ENCODE assay signal across 15 cellular contexts in the genomic region with DNA sequence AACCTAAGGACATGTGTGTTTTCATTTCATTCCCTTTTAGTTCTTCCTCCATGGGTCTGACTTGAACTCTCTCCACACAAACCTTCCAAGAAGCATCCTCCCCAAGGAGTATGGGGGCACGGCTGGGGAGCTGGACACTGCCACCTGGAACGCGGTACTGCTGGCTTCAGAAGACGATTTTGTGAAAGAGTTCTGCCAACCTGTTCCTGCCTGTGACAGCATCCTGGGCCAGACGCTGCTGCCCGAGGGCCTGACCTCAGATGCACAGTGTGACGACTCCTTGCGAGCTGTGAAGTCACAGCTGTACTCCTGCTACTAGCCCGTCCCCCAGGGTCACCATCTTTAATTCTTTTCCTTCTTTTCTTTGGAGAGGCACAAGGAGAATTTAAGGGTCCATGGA. TPM values are rescaled to one million over a fixed set of nuclear protein-coding genes. Genes with fewer than 3 reads are reported as not detected.
DNase-seq lines count a peak whose midpoint lies in the region; ATAC-seq and TF ChIP-seq lines count a peak whose summit lies in the region.
"Had no signal": no experiment of that assay in that cellular context is flagged by ENCODE, and none has a peak within 500 bp of the region (broad histone marks: within the 10 kb centered on the region; RNA-seq: fewer than 3 reads in every experiment).

No MANE protein-coding gene starts in this region.

- no peaks in the 10 kb centered on the region for H3K27me3 ChIP-seq in CD8-positive, alpha-beta T cell (ENCODE audit: insufficient read depth, low read length)
- H3K27me3 ChIP-seq in neutrophil: no peaks in the 10 kb centered on the region
- H3K27me3 ChIP-seq in BE2C: no peaks in the 10 kb centered on the region
- H3K27me3 ChIP-seq: BLaER1 treated with 17β-estradiol and CSF1 and Interleukin-3, amounts not matched to agents 10 nM and 100 nM had no signal

- H3K27me3 Mint-ChIP-seq in activated CD4-positive, alpha-beta T cell treated with anti-CD3 and anti-CD28 coated beads, Interleukin-2, amount 10 ng/mL, durations not matched to agents 7 days and 5 days: no peaks in the 10 kb centered on the region
- H3K27me3 Mint-ChIP-seq in CD8-positive, alpha-beta T cell (ENCODE audit: low read depth): no peaks in the 10 kb centered on the region
- H3K27me3 Mint-ChIP-seq in activated T-helper 1 cell treated with anti-CD3 and anti-CD28 coated beads, Interleukin-12 subunit alpha, Interleukin-12 subunit beta, Interleukin-2, Interleukin-4 antibody, amounts not matched to agents 30 ng/mL and 10 ng/mL and 1 ng/mL, durations not matched to agents 14 hours and 24 hours and 36 hours (ENCODE audit: insufficient read depth): no peaks in the 10 kb centered on the region
- H3K27me3 Mint-ChIP-seq in activated CD8-positive, alpha-beta T cell treated with anti-CD3 and anti-CD28 coated beads, Interleukin-2, amount 10 ng/mL, durations not matched to agents 7 days and 5 days (ENCODE audit: low read depth): no peaks in the 10 kb centered on the region

- H3K4me1 ChIP-seq in CD8-positive, alpha-beta T cell (ENCODE audit: insufficient read depth, low read length): peaks cover 6% of the 10 kb centered on the region
- H3K4me1 ChIP-seq in neutrophil (ENCODE audit: control insufficient read depth in 1 of 2, insufficient read depth in 1 of 2, low read depth in 1 of 2, low read length in 1 of 2) (peaks cover 5% of the 10 kb centered on the region in 2 experiments), BE2C (no peaks in the 10 kb centered on the region)
- H3K4me1 ChIP-seq: BLaER1 treated with 17β-estradiol and CSF1 and Interleukin-3, amounts not matched to agents 10 nM and 100 nM had no signal

- POLR2A ChIA-PET in activated CD4-positive, alpha-beta T cell treated with anti-CD3 and anti-CD28 coated beads, Interleukin-2, amount 10 ng/mL, durations not matched to agents 7 days and 5 days (lab: Charles Lee): no interaction called here
- POLR2A ChIA-PET in CD8-positive, alpha-beta T cell (lab: Charles Lee): no interaction called here
- POLR2A ChIA-PET in activated CD8-positive, alpha-beta T cell treated with anti-CD3 and anti-CD28 coated beads, Interleukin-2, amount 10 ng/mL, durations not matched to agents 7 days and 5 days (lab: Charles Lee): interaction anchor here (1.4 kb wide), 1 partner anchor 13 kb away, joined by 3 read pairs; a partner anchor contains a TSS

- no peak overlapping the region for H3K4me3 ChIP-seq in CD8-positive, alpha-beta T cell (ENCODE audit: low read depth, low read length)
- H3K4me3 ChIP-seq in neutrophil (ENCODE audit: low read depth in 1 of 2, low read length in 1 of 2) (no peak overlapping the region), BE2C (ENCODE audit: low read depth, low read length) (no peak overlapping the region)
- H3K4me3 ChIP-seq: BLaER1 treated with 17β-estradiol and CSF1 and Interleukin-3, amounts not matched to agents 10 nM and 100 nM had no signal

- intact Hi-C loops in CD8-positive, alpha-beta T cell (cut with DNase I, micrococcal nuclease): no loop called here
- intact Hi-C loops in activated T-helper 1 cell treated with anti-CD3 and anti-CD28 coated beads, Interleukin-12 subunit alpha, Interleukin-12 subunit beta, Interleukin-2, Interleukin-4 antibody, amounts not matched to agents 30 ng/mL and 10 ng/mL and 1 ng/mL, durations not matched to agents 14 hours and 24 hours and 36 hours (cut with micrococcal nuclease): no loop called here

- no peaks in the 10 kb centered on the region for H3K9me3 ChIP-seq in CD8-positive, alpha-beta T cell (ENCODE audit: low read length)
- H3K9me3 ChIP-seq in neutrophil (no peaks in the 10 kb centered on the region), BE2C (no peaks in the 10 kb centered on the region)
- H3K9me3 ChIP-seq: BLaER1 treated with 17β-estradiol and CSF1 and Interleukin-3, amounts not matched to agents 10 nM and 100 nM had no signal

- peaks cover 8% of the 10 kb centered on the region for H3K4me1 Mint-ChIP-seq in activated CD4-positive, alpha-beta T cell treated with anti-CD3 and anti-CD28 coated beads, Interleukin-2, amount 10 ng/mL, durations not matched to agents 7 days and 5 days
- peaks cover 17% of the 10 kb centered on the region for H3K4me1 Mint-ChIP-seq in CD8-positive, alpha-beta T cell (ENCODE audit: low read depth)
- peaks cover 27% of the 10 kb centered on the region for H3K4me1 Mint-ChIP-seq in activated T-helper 1 cell treated with anti-CD3 and anti-CD28 coated beads, Interleukin-12 subunit alpha, Interleukin-12 subunit beta, Interleukin-2, Interleukin-4 antibody, amounts not matched to agents 30 ng/mL and 10 ng/mL and 1 ng/mL, durations not matched to agents 14 hours and 24 hours and 36 hours (ENCODE audit: low read depth)
- H3K4me1 Mint-ChIP-seq in activated CD8-positive, alpha-beta T cell treated with anti-CD3 and anti-CD28 coated beads, Interleukin-2, amount 10 ng/mL, durations not matched to agents 7 days and 5 days (ENCODE audit: low read depth): peaks cover 18% of the 10 kb centered on the region

- H3K36me3 Mint-ChIP-seq in activated CD4-positive, alpha-beta T cell treated with anti-CD3 and anti-CD28 coated beads, Interleukin-2, amount 10 ng/mL, durations not matched to agents 7 days and 5 days (ENCODE audit: low read depth): peaks cover 53% of the 10 kb centered on the region
- peaks cover 79% of the 10 kb centered on the region for H3K36me3 Mint-ChIP-seq in CD8-positive, alpha-beta T cell
- H3K36me3 Mint-ChIP-seq in activated T-helper 1 cell treated with anti-CD3 and anti-CD28 coated beads, Interleukin-12 subunit alpha, Interleukin-12 subunit beta, Interleukin-2, Interleukin-4 antibody, amounts not matched to agents 30 ng/mL and 10 ng/mL and 1 ng/mL, durations not matched to agents 14 hours and 24 hours and 36 hours (ENCODE audit: low read depth): peaks cover 58% of the 10 kb centered on the region
- peaks cover 51% of the 10 kb centered on the region for H3K36me3 Mint-ChIP-seq in activated CD8-positive, alpha-beta T cell treated with anti-CD3 and anti-CD28 coated beads, Interleukin-2, amount 10 ng/mL, durations not matched to agents 7 days and 5 days (ENCODE audit: low read depth)

- no peaks in the 10 kb centered on the region for H3K9me3 Mint-ChIP-seq in activated CD4-positive, alpha-beta T cell treated with anti-CD3 and anti-CD28 coated beads, Interleukin-2, amount 10 ng/mL, durations not matched to agents 7 days and 5 days
- H3K9me3 Mint-ChIP-seq in CD8-positive, alpha-beta T cell: no peaks in the 10 kb centered on the region
- H3K9me3 Mint-ChIP-seq in activated T-helper 1 cell treated with anti-CD3 and anti-CD28 coated beads, Interleukin-12 subunit alpha, Interleukin-12 subunit beta, Interleukin-2, Interleukin-4 antibody, amounts not matched to agents 30 ng/mL and 10 ng/mL and 1 ng/mL, durations not matched to agents 14 hours and 24 hours and 36 hours: no peaks in the 10 kb centered on the region
- H3K9me3 Mint-ChIP-seq in activated CD8-positive, alpha-beta T cell treated with anti-CD3 and anti-CD28 coated beads, Interleukin-2, amount 10 ng/mL, durations not matched to agents 7 days and 5 days (ENCODE audit: insufficient read depth): no peaks in the 10 kb centered on the region

- TF ChIP-seq CTCF in CD8-positive, alpha-beta T cell (IDR thresholded peaks at IDR 0.05): no peak
- TF ChIP-seq CTCF in neutrophil (IDR thresholded peaks at IDR 0.05) (no peak), BE2C (IDR thresholded peaks at IDR 0.05; ENCODE audit: low read depth, low read length) (no peak)

- peak overlapping the region; percentile 31 for H3K27ac Mint-ChIP-seq in activated CD4-positive, alpha-beta T cell treated with anti-CD3 and anti-CD28 coated beads, Interleukin-2, amount 10 ng/mL, durations not matched to agents 7 days and 5 days
- peak overlapping the region; percentile 45 for H3K27ac Mint-ChIP-seq in CD8-positive, alpha-beta T cell
- H3K27ac Mint-ChIP-seq in activated T-helper 1 cell treated with anti-CD3 and anti-CD28 coated beads, Interleukin-12 subunit alpha, Interleukin-12 subunit beta, Interleukin-2, Interleukin-4 antibody, amounts not matched to agents 30 ng/mL and 10 ng/mL and 1 ng/mL, durations not matched to agents 14 hours and 24 hours and 36 hours: peak overlapping the region; percentile 10
- H3K27ac Mint-ChIP-seq in activated CD8-positive, alpha-beta T cell treated with anti-CD3 and anti-CD28 coated beads, Interleukin-2, amount 10 ng/mL, durations not matched to agents 7 days and 5 days: no peak overlapping the region

- no peak overlapping the region for H3K4me3 Mint-ChIP-seq in activated CD4-positive, alpha-beta T cell treated with anti-CD3 and anti-CD28 coated beads, Interleukin-2, amount 10 ng/mL, durations not matched to agents 7 days and 5 days
- no peak overlapping the region for H3K4me3 Mint-ChIP-seq in CD8-positive, alpha-beta T cell
- no peak overlapping the region for H3K4me3 Mint-ChIP-seq in activated T-helper 1 cell treated with anti-CD3 and anti-CD28 coated beads, Interleukin-12 subunit alpha, Interleukin-12 subunit beta, Interleukin-2, Interleukin-4 antibody, amounts not matched to agents 30 ng/mL and 10 ng/mL and 1 ng/mL, durations not matched to agents 14 hours and 24 hours and 36 hours
- no peak overlapping the region for H3K4me3 Mint-ChIP-seq in activated CD8-positive, alpha-beta T cell treated with anti-CD3 and anti-CD28 coated beads, Interleukin-2, amount 10 ng/mL, durations not matched to agents 7 days and 5 days

- H3K36me3 ChIP-seq in CD8-positive, alpha-beta T cell (ENCODE audit: insufficient read depth, low read length): peaks cover 22% of the 10 kb centered on the region
- H3K36me3 ChIP-seq in neutrophil (peaks cover 99% of the 10 kb centered on the region), BE2C (peaks cover 25% of the 10 kb centered on the region)

- ATAC-seq in CD8-positive, alpha-beta T cell: no peak
- ATAC-seq in activated CD8-positive, alpha-beta T cell treated with anti-CD3 and anti-CD28 coated beads, Interleukin-2, amount 10 ng/mL, durations not matched to agents 7 days and 5 days: no peak

- no peak overlapping the region for H3K27ac ChIP-seq in CD8-positive, alpha-beta T cell (ENCODE audit: low read depth, low read length)
- peak overlapping the region; percentile 21 for H3K27ac ChIP-seq in neutrophil
- H3K27ac ChIP-seq: BLaER1 treated with 17β-estradiol and CSF1 and Interleukin-3, amounts not matched to agents 10 nM and 100 nM had no signal

- no peak for DNase-seq in activated CD4-positive, alpha-beta T cell treated with anti-CD3 and anti-CD28 coated beads, Interleukin-2, amount 10 ng/mL, durations not matched to agents 7 days and 5 days
- no peak for DNase-seq in activated CD4-positive, alpha-beta T cell treated with anti-CD3 and anti-CD28 coated beads, Interleukin-2, amount 50 U/mL, for 4 hours
- no peak for DNase-seq in CD8-positive, alpha-beta T cell
- no peak for DNase-seq in activated T-helper 1 cell treated with anti-CD3 and anti-CD28 coated beads, Interleukin-12 subunit alpha, Interleukin-12 subunit beta, Interleukin-2, Interleukin-4 antibody, amounts not matched to agents 30 ng/mL and 10 ng/mL and 1 ng/mL, durations not matched to agents 14 hours and 24 hours and 36 hours (ENCODE audit: low spot score)
- no peak for DNase-seq in NCI-H774 (lab: John Stamatoyannopoulos, UW)
- DNase-seq in activated CD8-positive, alpha-beta T cell treated with anti-CD3 and anti-CD28 coated beads, Interleukin-2, amount 10 ng/mL, durations not matched to agents 7 days and 5 days: no peak
- no peak for DNase-seq in BE2C
- DNase-seq: 8988T, NCI-H1417 treated with DMSO at 0.1 percent for 48 hours, NCI-H1930, NCI-H446 treated with DMSO at 0.1 percent for 48 hours, OCI-M1, SIG-M5 had no signal

- CTCF ChIA-PET in activated CD4-positive, alpha-beta T cell treated with anti-CD3 and anti-CD28 coated beads, Interleukin-2, amount 10 ng/mL, durations not matched to agents 7 days and 5 days (lab: Charles Lee): no interaction called here
- CTCF ChIA-PET in CD8-positive, alpha-beta T cell (lab: Charles Lee): no interaction called here
- CTCF ChIA-PET in activated CD8-positive, alpha-beta T cell treated with anti-CD3 and anti-CD28 coated beads, Interleukin-2, amount 10 ng/mL, durations not matched to agents 7 days and 5 days (lab: Charles Lee): no interaction called here

RNA-seq across cellular contexts. Expression of a gene that starts 13.5 kb away (rescaled TPM):
- total RNA-seq in activated CD4-positive, alpha-beta T cell treated with anti-CD3 and anti-CD28 coated beads, Interleukin-2, amount 10 ng/mL, durations not matched to agents 7 days and 5 days: 10 to 100 TPM; 17.1 to 19.5 TPM
- 10 to 100 TPM; 12.3 TPM for total RNA-seq in CD8-positive, alpha-beta T cell
- total RNA-seq in activated T-helper 1 cell treated with anti-CD3 and anti-CD28 coated beads, Interleukin-12 subunit alpha, Interleukin-12 subunit beta, Interleukin-2, Interleukin-4 antibody, amounts not matched to agents 30 ng/mL and 10 ng/mL and 1 ng/mL, durations not matched to agents 14 hours and 24 hours and 36 hours: 22.9 and 24.7 TPM in 2 replicates
- 10 to 100 TPM; 18.0 to 18.4 TPM for total RNA-seq in activated CD8-positive, alpha-beta T cell treated with anti-CD3 and anti-CD28 coated beads, Interleukin-2, amount 10 ng/mL, durations not matched to agents 7 days and 5 days
- polyA plus RNA-seq in BE2C (2012; ENCODE audit: insufficient read depth, insufficient read length, low read depth): 7.3 TPM

RNA-seq across cellular contexts. Expression of a gene that starts 32.6 kb away (rescaled TPM):
- total RNA-seq in activated CD4-positive, alpha-beta T cell treated with anti-CD3 and anti-CD28 coated beads, Interleukin-2, amount 10 ng/mL, durations not matched to agents 7 days and 5 days: 10 to 100 TPM; 82.2 to 98.4 TPM
- total RNA-seq in CD8-positive, alpha-beta T cell: 10 to 100 TPM; 39.0 to 46.0 TPM
- total RNA-seq in activated T-helper 1 cell treated with anti-CD3 and anti-CD28 coated beads, Interleukin-12 subunit alpha, Interleukin-12 subunit beta, Interleukin-2, Interleukin-4 antibody, amounts not matched to agents 30 ng/mL and 10 ng/mL and 1 ng/mL, durations not matched to agents 14 hours and 24 hours and 36 hours: 51.3 and 54.6 TPM in 2 replicates
- total RNA-seq in activated CD8-positive, alpha-beta T cell treated with anti-CD3 and anti-CD28 coated beads, Interleukin-2, amount 10 ng/mL, durations not matched to agents 7 days and 5 days: 10 to 100 TPM; 56.3 to 57.8 TPM
- 76.5 TPM for polyA plus RNA-seq in BE2C (2012; ENCODE audit: insufficient read depth, insufficient read length, low read depth)
